ENCODE assay signal across 9 cellular contexts in genomic region chr19:13036366-13036976, GRCh38.
DNase-seq lines count a peak whose midpoint lies in the region; ATAC-seq, FAIRE-seq and TF ChIP-seq lines count a peak whose summit lies in the region.
"Had no signal": no experiment of that assay in that cellular context is flagged by ENCODE, and none has a peak within 500 bp of the region (broad histone marks: within the 10 kb centered on the region; RNA-seq: fewer than 3 reads in every experiment).

No MANE protein-coding gene starts in this region.

- H3K27me3 ChIP-seq in effector memory CD4-positive, alpha-beta T cell (replicated peaks; ENCODE audit: control insufficient read depth, insufficient read depth, low read length, poor library complexity, severe bottlenecking): no peaks in the 10 kb centered on the region

- ATAC-seq in HG03175 (IDR thresholded peaks at IDR 0.05; ENCODE audit: unreplicated experiment): no peak

- H3K9me3 ChIP-seq in effector memory CD4-positive, alpha-beta T cell (ENCODE audit: control insufficient read depth, low read length): no peaks in the 10 kb centered on the region

- no peak for FAIRE-seq in D721Med (lab: Jason Lieb, UNC)

- H3K4me3 ChIP-seq in effector memory CD4-positive, alpha-beta T cell (ENCODE audit: insufficient read depth, low read depth, low read length, poor library complexity, severe bottlenecking): no peak overlapping the region

- no peak overlapping the region for H3K4me3 Mint-ChIP-seq in nephron
- H3K4me3 Mint-ChIP-seq: T-helper 1 cell treated with Interleukin-12 subunit alpha and Interleukin-12 subunit beta and Interleukin-4 antibody, amounts not matched to agents 30 μg/mL and 1 μg/mL, for 36 hours had no signal

- H3K27me3 Mint-ChIP-seq in nephron (ENCODE audit: low read depth): peaks cover 91% of the 10 kb centered on the region

- peak; percentile 14 for TF ChIP-seq CTCF in D721Med (IDR thresholded peaks at IDR 0.05; ENCODE audit: insufficient read depth, missing control alignments)
- no peak for TF ChIP-seq CTCF in nephron (IDR thresholded peaks at IDR 0.05; ENCODE audit: unreplicated experiment in 3 of 3)

- H3K27ac Mint-ChIP-seq in nephron: peak overlapping the region in 2 of 3 experiments; percentile 52 to 76
- H3K27ac Mint-ChIP-seq: T-helper 1 cell treated with Interleukin-12 subunit alpha and Interleukin-12 subunit beta and Interleukin-4 antibody, amounts not matched to agents 30 μg/mL and 1 μg/mL, for 36 hours had no signal

- DNase-seq in D721Med (ENCODE audit: insufficient read length, low spot score): no peak
- DNase-seq in NCI-H2081 treated with DMSO at 0.1 percent for 48 hours (lab: John Stamatoyannopoulos, UW): peak; percentile 45
- no peak for DNase-seq in caudate nucleus (lab: John Stamatoyannopoulos, UW)
- DNase-seq in effector memory CD4-positive, alpha-beta T cell: no peak
- DNase-seq in SKM-1 (lab: John Stamatoyannopoulos, UW; ENCODE audit: unreplicated experiment): no peak
- no peak for DNase-seq in KBM-7

- no peaks in the 10 kb centered on the region for H3K36me3 Mint-ChIP-seq in nephron (ENCODE audit: low read depth)

- no peaks in the 10 kb centered on the region for H3K9me3 Mint-ChIP-seq in nephron
- H3K9me3 Mint-ChIP-seq: T-helper 1 cell treated with Interleukin-12 subunit alpha and Interleukin-12 subunit beta and Interleukin-4 antibody, amounts not matched to agents 30 μg/mL and 1 μg/mL, for 36 hours had no signal

- H3K4me1 ChIP-seq in effector memory CD4-positive, alpha-beta T cell (ENCODE audit: control insufficient read depth, insufficient read depth, low read length, poor library complexity, severe bottlenecking): no peaks in the 10 kb centered on the region

- H3K27ac ChIP-seq in caudate nucleus (ENCODE audit: low read depth, low read length): peak overlapping the region; percentile 78
- no peak overlapping the region for H3K27ac ChIP-seq in effector memory CD4-positive, alpha-beta T cell (ENCODE audit: insufficient read depth, low read length, poor library complexity, severe bottlenecking)

- peaks cover 92% of the 10 kb centered on the region for H3K4me1 Mint-ChIP-seq in nephron

- H3K36me3 ChIP-seq in effector memory CD4-positive, alpha-beta T cell (ENCODE audit: control insufficient read depth, insufficient read depth, low read length): no peaks in the 10 kb centered on the region

- in situ Hi-C loops in KBM-7 (cut with MboI; ENCODE audit: low pct_unique_long_range_greater_than_20kb, low sequenced_read_pairs): no loop called here
